In genomic region chr4:3387943-3388348, GRCh38 we compare ENCODE assay signal across 8 cellular contexts. TPM values are rescaled to one million over a fixed set of nuclear protein-coding genes. Genes with fewer than 3 reads are reported as not detected.
DNase-seq lines count a peak whose midpoint lies in the region; ATAC-seq and TF ChIP-seq lines count a peak whose summit lies in the region.

No MANE protein-coding gene starts in this region.

- no peaks in the 10 kb centered on the region for H3K9me3 Mint-ChIP-seq in activated T-helper 1 cell treated with anti-CD3 and anti-CD28 coated beads, Interleukin-12 subunit alpha, Interleukin-12 subunit beta, Interleukin-2, Interleukin-4 antibody, amounts not matched to agents 30 ng/mL and 10 ng/mL and 1 ng/mL, durations not matched to agents 14 hours and 24 hours and 36 hours
- no peaks in the 10 kb centered on the region for H3K9me3 Mint-ChIP-seq in CD8-positive, alpha-beta T cell

- H2BK5ac ChIP-seq in trophoblast cell (ENCODE audit: low read depth, low read length, poor library complexity), result no peak overlapping the region

- no CpG with 5 or more reads among the region's 12 CpGs for WGBS in trophoblast cell (ENCODE audit: extremely low coverage, insufficient coverage, insufficient read length)

- H3K4me2 ChIP-seq in trophoblast cell (ENCODE audit: low read length), result no peak overlapping the region

- H3K36me3 ChIP-seq in RWPE2 (ENCODE audit: low read depth), result peaks cover 6% of the 10 kb centered on the region; the same call in 1 of the 2 replicates
- no peaks in the 10 kb centered on the region for H3K36me3 ChIP-seq in trophoblast cell (ENCODE audit: control insufficient read depth in 1 of 2, insufficient read depth in 2 of 2, low read length in 2 of 2)
- H3K36me3 ChIP-seq in CD8-positive, alpha-beta T cell (ENCODE audit: insufficient read depth, low read length), result no peaks in the 10 kb centered on the region

- H3K27me3 ChIP-seq in RWPE2 (ENCODE audit: insufficient read depth, poor library complexity, severe bottlenecking) (no peaks in the 10 kb centered on the region), trophoblast cell (ENCODE audit: insufficient read depth, low read length) (no peaks in the 10 kb centered on the region)
- no peaks in the 10 kb centered on the region for H3K27me3 ChIP-seq in CD8-positive, alpha-beta T cell (ENCODE audit: insufficient read depth, low read length)

- H2AK5ac ChIP-seq in trophoblast cell (ENCODE audit: low read length), result no peak overlapping the region

- H3K4me1 Mint-ChIP-seq in activated T-helper 1 cell treated with anti-CD3 and anti-CD28 coated beads, Interleukin-12 subunit alpha, Interleukin-12 subunit beta, Interleukin-2, Interleukin-4 antibody, amounts not matched to agents 30 ng/mL and 10 ng/mL and 1 ng/mL, durations not matched to agents 14 hours and 24 hours and 36 hours (ENCODE audit: low read depth), result peaks cover 12% of the 10 kb centered on the region
- H3K4me1 Mint-ChIP-seq in CD8-positive, alpha-beta T cell (ENCODE audit: low read depth), result peaks cover 13% of the 10 kb centered on the region

- no peaks in the 10 kb centered on the region for H3K9me3 ChIP-seq in RWPE2 (ENCODE audit: severe bottlenecking)
- no peaks in the 10 kb centered on the region for H3K9me3 ChIP-seq in trophoblast cell (ENCODE audit: insufficient read depth, low read depth, low read length)
- H3K9me3 ChIP-seq in CD8-positive, alpha-beta T cell (ENCODE audit: low read length), result no peaks in the 10 kb centered on the region

- TF ChIP-seq CTCF in GM12865 (IDR thresholded peaks at IDR 0.05; ENCODE audit: insufficient read depth, low read depth, low read length, missing control alignments), result no peak
- no peak for TF ChIP-seq CTCF in RWPE2 (IDR thresholded peaks at IDR 0.05; ENCODE audit: poor library complexity, severe bottlenecking)
- no peak for TF ChIP-seq CTCF in CD8-positive, alpha-beta T cell (IDR thresholded peaks at IDR 0.05)

- no peak overlapping the region for H4K12ac ChIP-seq in trophoblast cell (ENCODE audit: low read depth, low read length)

- intact Hi-C loops in activated T-helper 1 cell treated with anti-CD3 and anti-CD28 coated beads, Interleukin-12 subunit alpha, Interleukin-12 subunit beta, Interleukin-2, Interleukin-4 antibody, amounts not matched to agents 30 ng/mL and 10 ng/mL and 1 ng/mL, durations not matched to agents 14 hours and 24 hours and 36 hours (cut with micrococcal nuclease), result no loop called here
- intact Hi-C loops in CD8-positive, alpha-beta T cell (cut with DNase I, micrococcal nuclease), result no loop called here

- H3K4me3 ChIP-seq in GM12865 (ENCODE audit: low read depth, low read length), result peak overlapping the region; percentile 52
- H3K4me3 ChIP-seq in RWPE2 (ENCODE audit: severe bottlenecking), result peak overlapping the region; percentile 25
- no peak overlapping the region for H3K4me3 ChIP-seq in trophoblast cell (ENCODE audit: low read depth, low read length)
- H3K4me3 ChIP-seq in CD8-positive, alpha-beta T cell (ENCODE audit: low read depth, low read length), result no peak overlapping the region

- H3K14ac ChIP-seq in trophoblast cell (ENCODE audit: low read length), result peak overlapping the region; percentile 79

- H2BK120ac ChIP-seq in trophoblast cell (ENCODE audit: insufficient read depth, low read length, poor library complexity), result no peak overlapping the region

- H3K36me3 Mint-ChIP-seq in activated T-helper 1 cell treated with anti-CD3 and anti-CD28 coated beads, Interleukin-12 subunit alpha, Interleukin-12 subunit beta, Interleukin-2, Interleukin-4 antibody, amounts not matched to agents 30 ng/mL and 10 ng/mL and 1 ng/mL, durations not matched to agents 14 hours and 24 hours and 36 hours (ENCODE audit: low read depth), result no peaks in the 10 kb centered on the region
- no peaks in the 10 kb centered on the region for H3K36me3 Mint-ChIP-seq in CD8-positive, alpha-beta T cell

- POLR2A ChIA-PET in CD8-positive, alpha-beta T cell (lab: Charles Lee), result no interaction called here

- H3K18ac ChIP-seq in trophoblast cell (ENCODE audit: low read length), result peak overlapping the region; percentile 18

- ATAC-seq in HG02798 (IDR thresholded peaks at IDR 0.05; ENCODE audit: poor library complexity, unreplicated experiment) (peak; percentile 38), RWPE2 (ENCODE audit: low read depth) (peak; percentile 41)
- ATAC-seq in CD8-positive, alpha-beta T cell, result no peak

- no peak overlapping the region for H3K27ac Mint-ChIP-seq in activated T-helper 1 cell treated with anti-CD3 and anti-CD28 coated beads, Interleukin-12 subunit alpha, Interleukin-12 subunit beta, Interleukin-2, Interleukin-4 antibody, amounts not matched to agents 30 ng/mL and 10 ng/mL and 1 ng/mL, durations not matched to agents 14 hours and 24 hours and 36 hours
- H3K27ac Mint-ChIP-seq in CD8-positive, alpha-beta T cell, result no peak overlapping the region

- no peak overlapping the region for H3K4ac ChIP-seq in trophoblast cell (ENCODE audit: low read depth, low read length)

- H3K27ac ChIP-seq in RWPE2 (ENCODE audit: poor library complexity, severe bottlenecking), result peak overlapping the region; percentile 97
- no peak overlapping the region for H3K27ac ChIP-seq in trophoblast cell (ENCODE audit: low read depth, low read length)
- H3K27ac ChIP-seq in CD8-positive, alpha-beta T cell (ENCODE audit: low read depth, low read length), result no peak overlapping the region

- peaks cover 1% of the 10 kb centered on the region for H3K79me2 ChIP-seq in trophoblast cell (ENCODE audit: control insufficient read depth, insufficient read depth, low read length, poor library complexity)

- peaks cover 24% of the 10 kb centered on the region for H3K27me3 Mint-ChIP-seq in activated T-helper 1 cell treated with anti-CD3 and anti-CD28 coated beads, Interleukin-12 subunit alpha, Interleukin-12 subunit beta, Interleukin-2, Interleukin-4 antibody, amounts not matched to agents 30 ng/mL and 10 ng/mL and 1 ng/mL, durations not matched to agents 14 hours and 24 hours and 36 hours (ENCODE audit: insufficient read depth)
- H3K27me3 Mint-ChIP-seq in CD8-positive, alpha-beta T cell (ENCODE audit: low read depth), result peaks cover 11% of the 10 kb centered on the region

- H3K79me1 ChIP-seq in trophoblast cell (ENCODE audit: low read length), result no peaks in the 10 kb centered on the region

- H4K8ac ChIP-seq in trophoblast cell (ENCODE audit: low read depth, low read length), result peak overlapping the region; percentile 69

- no peak overlapping the region for H3K9ac ChIP-seq in trophoblast cell (ENCODE audit: low read length)

- DNase-seq in GM12865 (ENCODE audit: low read depth) (peak; percentile 52), RWPE2 (ENCODE audit: low spot score) (peak; percentile 58), germinal center (ENCODE audit: low spot score) (peak; percentile 40), trophoblast cell (peak; percentile 52 to 54), NCI-H82 (lab: John Stamatoyannopoulos, UW) (no peak)
- no peak for DNase-seq in activated T-helper 1 cell treated with anti-CD3 and anti-CD28 coated beads, Interleukin-12 subunit alpha, Interleukin-12 subunit beta, Interleukin-2, Interleukin-4 antibody, amounts not matched to agents 30 ng/mL and 10 ng/mL and 1 ng/mL, durations not matched to agents 14 hours and 24 hours and 36 hours (ENCODE audit: low spot score)
- DNase-seq in CD8-positive, alpha-beta T cell, result no peak

- H2BK12ac ChIP-seq in trophoblast cell (ENCODE audit: low read length), result no peak overlapping the region

- H3K4me1 ChIP-seq in RWPE2 (ENCODE audit: insufficient read depth, poor library complexity, severe bottlenecking) (peaks cover 19% of the 10 kb centered on the region), trophoblast cell (ENCODE audit: control insufficient read depth in 1 of 2, insufficient read depth in 2 of 2, low read length in 2 of 2) (peaks cover 9 to 21% of the 10 kb centered on the region in 2 experiments)
- H3K4me1 ChIP-seq in CD8-positive, alpha-beta T cell (ENCODE audit: insufficient read depth, low read length), result no peaks in the 10 kb centered on the region

- H3K4me3 Mint-ChIP-seq in activated T-helper 1 cell treated with anti-CD3 and anti-CD28 coated beads, Interleukin-12 subunit alpha, Interleukin-12 subunit beta, Interleukin-2, Interleukin-4 antibody, amounts not matched to agents 30 ng/mL and 10 ng/mL and 1 ng/mL, durations not matched to agents 14 hours and 24 hours and 36 hours, result no peak overlapping the region
- no peak overlapping the region for H3K4me3 Mint-ChIP-seq in CD8-positive, alpha-beta T cell

- CTCF ChIA-PET in CD8-positive, alpha-beta T cell (lab: Charles Lee), result no interaction called here

- no peak overlapping the region for H4K91ac ChIP-seq in trophoblast cell (ENCODE audit: low read depth, low read length)

- no peak overlapping the region for H3K23ac ChIP-seq in trophoblast cell (ENCODE audit: low read length)

- H2AFZ ChIP-seq in trophoblast cell (ENCODE audit: insufficient read depth, low read length, poor library complexity), result peak overlapping the region; percentile 30

RNA-seq across cellular contexts. Expression of gene HGFAC, which starts 53.8 kb away (rescaled TPM):
- polyA plus RNA-seq in trophoblast cell (2013), result 0.40 and 0.51 TPM in 2 replicates
- total RNA-seq in activated T-helper 1 cell treated with anti-CD3 and anti-CD28 coated beads, Interleukin-12 subunit alpha, Interleukin-12 subunit beta, Interleukin-2, Interleukin-4 antibody, amounts not matched to agents 30 ng/mL and 10 ng/mL and 1 ng/mL, durations not matched to agents 14 hours and 24 hours and 36 hours, result not detected in 2 replicates
- not detected for total RNA-seq in CD8-positive, alpha-beta T cell

Comparison
In these comparisons a context has a peak if more than half of its experiments do, and no peak if none do; other contexts are left out.
1. DNase-seq: peak in GM12865 (single experiment), RWPE2 (single experiment), germinal center (single experiment) and trophoblast cell (2 of 2); none in activated T-helper 1 cell treated with anti-CD3 and anti-CD28 coated beads, Interleukin-12 subunit alpha, Interleukin-12 subunit beta, Interleukin-2, Interleukin-4 antibody, amounts not matched to agents 30 ng/mL and 10 ng/mL and 1 ng/mL, durations not matched to agents 14 hours and 24 hours and 36 hours (single experiment), CD8-positive, alpha-beta T cell (0 of 7) and NCI-H82 (single experiment).
2. H3K4me3 ChIP-seq: peak in GM12865 (single experiment) and RWPE2 (single experiment); none in trophoblast cell (single experiment) and CD8-positive, alpha-beta T cell (single experiment).